9 cellular contexts compared by ENCODE assay signal in genomic region chr9:116157436-116158138, GRCh38. TPM values are rescaled to one million over a fixed set of nuclear protein-coding genes. Genes with fewer than 3 reads are reported as not detected.
A peak's percentile ranks its signal among the peaks of the same experiment; 100 is the strongest.
DNase-seq lines count a peak whose midpoint lies in the region; ATAC-seq and TF ChIP-seq lines count a peak whose summit lies in the region.
"Had no signal": no experiment of that assay in that cellular context is flagged by ENCODE, and none has a peak within 500 bp of the region (broad histone marks: within the 10 kb centered on the region; RNA-seq: fewer than 3 reads in every experiment).

No MANE protein-coding gene starts in this region.

- peak overlapping the region in 8 of 10 donors; percentile 3 to 65 (median 43) for H3K4me3 ChIP-seq in heart right ventricle
- H3K4me3 ChIP-seq in fibroblast of lung (replicated peaks in 1 of 4; ENCODE audit: control extremely low read depth in 1 of 4, insufficient read depth in 1 of 4, low read depth in 3 of 4, low read length in 4 of 4): peak overlapping the region; percentile 52 to 94 (median 67)
- H3K4me3 ChIP-seq in neural cell (ENCODE audit: low read length): peak overlapping the region; percentile 58

- ATAC-seq in heart right ventricle (peak in 2 of 8 donors; percentile 25 to 29), Right ventricle myocardium inferior (no peak), HG02678 (IDR thresholded peaks at IDR 0.05; ENCODE audit: unreplicated experiment) (no peak), GM21825 (IDR thresholded peaks at IDR 0.05; ENCODE audit: unreplicated experiment) (no peak), HG02973 (IDR thresholded peaks at IDR 0.05; ENCODE audit: unreplicated experiment) (no peak)

- peaks cover 6 to 39% (median 20%) of the 10 kb centered on the region in 9 donors for H3K4me1 ChIP-seq in heart right ventricle
- H3K4me1 ChIP-seq in fibroblast of lung (ENCODE audit: control insufficient read depth, extremely low read depth, insufficient read depth, low read length): peaks cover 16% of the 10 kb centered on the region

- H4K20me1 ChIP-seq in fibroblast of lung (ENCODE audit: control insufficient read depth, extremely low read depth, insufficient read depth, low read length) (no peaks in the 10 kb centered on the region), neural cell (ENCODE audit: insufficient read depth) (no peaks in the 10 kb centered on the region)

- H3K4me2 ChIP-seq in fibroblast of lung (ENCODE audit: extremely low read depth, insufficient read depth, low read length) (peak overlapping the region; percentile 99), neural cell (ENCODE audit: low read length) (no peak overlapping the region)

- no peak overlapping the region for H3K9ac ChIP-seq in fibroblast of lung (ENCODE audit: insufficient read depth, low read length)
- H3K9ac ChIP-seq in neural cell (ENCODE audit: low read length): no peak overlapping the region

- intact Hi-C loops in heart right ventricle (cut with DNase I) (loop anchor here in 9 of 10 donors (2.0 to 10.0 kb wide), 14 partner anchors 213 to 565 kb away; no protein-coding TSS in a partner anchor), Right ventricle myocardium inferior (cut with DNase I) (loop anchor here (2.0 to 5.0 kb wide), 3 partner anchors 415 to 565 kb away; no protein-coding TSS in a partner anchor), head of caudate nucleus (cut with DNase I) (loop anchor here (10.0 kb wide), 1 partner anchor 417 kb away; no protein-coding TSS in a partner anchor)

- H2AFZ ChIP-seq in fibroblast of lung (ENCODE audit: low read length): no peak overlapping the region
- no peak overlapping the region for H2AFZ ChIP-seq in neural cell (ENCODE audit: low read depth, low read length)

- H3K27ac ChIP-seq in heart right ventricle (peak overlapping the region; percentile 74 to 95 (median 87)), fibroblast of lung (ENCODE audit: insufficient read depth, low read length) (peak overlapping the region; percentile 79), neural cell (ENCODE audit: low read length) (no peak overlapping the region)

- H3F3A ChIP-seq in neural cell (ENCODE audit: insufficient read depth, low read length, poor library complexity, severe bottlenecking): no peaks in the 10 kb centered on the region

- H3K27me3 ChIP-seq in heart right ventricle (peaks cover 0 to 52% (median 4%) of the 10 kb centered on the region in 7 donors), fibroblast of lung (ENCODE audit: control insufficient read depth, insufficient read depth, low read length) (no peaks in the 10 kb centered on the region), neural cell (ENCODE audit: insufficient read depth, low read depth, low read length) (peaks cover 78% of the 10 kb centered on the region)

- no peak for TF ChIP-seq EP300 in neural cell (conservative IDR thresholded peaks at IDR 0.05; ENCODE audit: poor library complexity, severe bottlenecking)

- WGBS in heart right ventricle, 2 donors: 35 to 39% methylated on average over 6 of the region's 6 CpGs

- DNase-seq in heart right ventricle (peak in 1 of 2 donors; percentile 8), Right ventricle myocardium inferior (ENCODE audit: missing footprints) (no peak), fibroblast of lung (ENCODE audit: low read depth in 2 of 2) (peak; percentile 37 to 56), head of caudate nucleus (no peak)
- DNase-seq: foreskin melanocyte had no signal

- H3K79me2 ChIP-seq in fibroblast of lung (ENCODE audit: control insufficient read depth, insufficient read depth, low read length) (peaks cover 4% of the 10 kb centered on the region), neural cell (replicated peaks; ENCODE audit: insufficient read depth, low read length) (no peaks in the 10 kb centered on the region)

- H3K36me3 ChIP-seq in heart right ventricle (no peaks in the 10 kb centered on the region), fibroblast of lung (ENCODE audit: control insufficient read depth, insufficient read depth, low read length) (no peaks in the 10 kb centered on the region), neural cell (ENCODE audit: insufficient read depth, low read length) (no peaks in the 10 kb centered on the region)

- H3K9me2 ChIP-seq in neural cell (ENCODE audit: insufficient read depth, low read length): no peaks in the 10 kb centered on the region

- TF ChIP-seq CTCF in heart right ventricle (IDR thresholded peaks at IDR 0.05) (no peak), fibroblast of lung (conservative IDR thresholded peaks at IDR 0.05 in 1 of 2, IDR thresholded peaks at IDR 0.05 in 1 of 2; ENCODE audit: low read depth in 1 of 2, low read length in 2 of 2) (no peak), neural cell (IDR thresholded peaks at IDR 0.05; ENCODE audit: poor library complexity, severe bottlenecking) (no peak)

- H3K9me3 ChIP-seq in heart right ventricle (no peaks in the 10 kb centered on the region), fibroblast of lung (ENCODE audit: control insufficient read depth, insufficient read depth, low read depth, low read length) (no peaks in the 10 kb centered on the region), neural cell (ENCODE audit: low read length) (no peaks in the 10 kb centered on the region)

- TF ChIP-seq RAD21 in neural cell (conservative IDR thresholded peaks at IDR 0.05): no peak

TF ChIP-seq in neural cell, 6 proteins besides CTCF, POLR2A, EP300 and RAD21:
- TF ChIP-seq POLR2AphosphoS5 (IDR thresholded peaks at IDR 0.05): no peak
- TF ChIP-seq REST (IDR thresholded peaks at IDR 0.05; ENCODE audit: borderline replicate concordance): no peak
- no peak for TF ChIP-seq MXI1 (conservative IDR thresholded peaks at IDR 0.05; ENCODE audit: poor library complexity, severe bottlenecking)
- TF ChIP-seq SMC3 (conservative IDR thresholded peaks at IDR 0.05; ENCODE audit: poor library complexity): no peak
- no peak for TF ChIP-seq TAF1 (IDR thresholded peaks at IDR 0.05; ENCODE audit: low read depth)
- no peak for TF ChIP-seq EZH2 (IDR thresholded peaks at IDR 0.05; ENCODE audit: borderline replicate concordance, insufficient read depth, low read length, poor library complexity, severe bottlenecking)

RNA-seq across cellular contexts. Expression of gene PAPPA, which starts 4.0 kb away (rescaled TPM):
- total RNA-seq in heart right ventricle (1 to 10 TPM in 7 of 10 donors, under 1 TPM in 3; 0.74 to 3.4 (median 1.3) TPM), Right ventricle myocardium inferior (1.1 TPM), fibroblast of lung (33.4 and 45.7 TPM in 2 replicates)
- polyA plus RNA-seq in heart right ventricle (1 to 10 TPM in 1 of 2 donors, under 1 TPM in 1; 0.15 to 1.1 TPM), fibroblast of lung (5.0 and 8.8 TPM in 2 replicates), neural cell (0.40 and 0.41 TPM in 2 replicates)
- polyA plus RNA-seq in fibroblast of lung (2012): 3.0 and 6.5 TPM in 2 replicates
- polyA minus RNA-seq in fibroblast of lung (ENCODE audit: low replicate concordance) (21.7 and 27.5 TPM in 2 replicates), neural cell (0.69 and 0.73 TPM in 2 replicates)

Comparison
In these comparisons a context has a peak if more than half of its experiments do, and no peak if none do; other contexts are left out.
1. DNase-seq: peak in fibroblast of lung (2 of 2); none in Right ventricle myocardium inferior (single experiment) and head of caudate nucleus (0 of 42).
2. Peak in every context shown above with its lines, with median percentiles within 50 percentile points of each other: H3K4me3 ChIP-seq.